In the genomic region with DNA sequence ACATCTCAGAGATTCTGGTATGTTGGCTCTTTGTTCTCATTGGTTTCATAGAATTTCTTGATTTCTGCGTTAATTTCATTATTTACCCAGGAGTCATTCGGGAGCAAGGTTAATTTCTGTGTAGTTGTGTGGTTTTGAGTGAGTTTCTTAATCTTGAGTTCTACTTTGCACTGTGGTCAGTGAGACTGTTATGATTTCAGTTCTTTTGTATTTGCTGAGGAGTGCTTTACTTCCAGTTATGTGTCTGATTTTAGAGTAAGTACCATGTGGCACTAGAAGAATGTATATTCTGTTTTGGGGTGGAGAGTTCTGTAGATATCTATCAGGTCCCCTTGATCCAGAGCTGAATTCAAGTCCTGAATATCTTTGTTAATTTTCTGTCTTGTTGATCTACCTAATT, we compare ENCODE assay signal across 36 cellular contexts.
"Had no signal": no experiment of that assay in that cellular context is flagged by ENCODE, and none has a peak within 500 bp of the region (broad histone marks: within the 10 kb centered on the region; RNA-seq: fewer than 3 reads in every experiment).

No MANE protein-coding gene starts in this region.

- H3K4me3 Mint-ChIP-seq: activated naive CD4-positive, alpha-beta T cell treated with anti-CD3 and anti-CD28 coated beads for 36 hours; activated naive CD8-positive, alpha-beta T cell; activated naive CD8-positive, alpha-beta T cell treated with anti-CD3 and anti-CD28 coated beads for 36 hours; activated naive CD8-positive, alpha-beta T cell treated with anti-CD3 and anti-CD28 coated beads, Interleukin-2, amount 10 ng/mL, durations not matched to agents 7 days and 5 days; activated naive CD8-positive, alpha-beta T cell treated with anti-CD3 and anti-CD28 coated beads, Interleukin-2, amount 50 U/mL, for 24 hours; activated T-cell treated with anti-CD3 and anti-CD28 coated beads, Interleukin-2, amount 50 U/mL, for 24 hours; activated T-cell treated with anti-CD3 and anti-CD28 coated beads, Interleukin-2, amount 50 U/mL, for 4 hours; activated T-cell treated with anti-CD3 and anti-CD28 coated beads, Interleukin-2, amount 50 U/mL, for 72 hours; activated T-helper 1 cell treated with anti-CD3 and anti-CD28 coated beads, Interleukin-12 subunit alpha, Interleukin-12 subunit beta, Interleukin-2, Interleukin-4 antibody, amounts not matched to agents 30 ng/mL and 10 ng/mL and 1 ng/mL, durations not matched to agents 14 hours and 24 hours and 36 hours; activated T-helper 17 cell treated with anti-CD3 and anti-CD28 coated beads, Interleukin-2, amount 50 U/mL, for 72 hours; brain; central memory CD8-positive, alpha-beta T cell had no signal

- H3K36me3 Mint-ChIP-seq: activated naive CD8-positive, alpha-beta T cell treated with anti-CD3 and anti-CD28 coated beads for 36 hours; activated naive CD8-positive, alpha-beta T cell treated with anti-CD3 and anti-CD28 coated beads, Interleukin-2, amount 10 ng/mL, durations not matched to agents 7 days and 5 days had no signal

- H3K4me1 Mint-ChIP-seq: activated naive CD8-positive, alpha-beta T cell treated with anti-CD3 and anti-CD28 coated beads for 36 hours; activated naive CD8-positive, alpha-beta T cell treated with anti-CD3 and anti-CD28 coated beads, Interleukin-2, amount 10 ng/mL, durations not matched to agents 7 days and 5 days; activated naive CD8-positive, alpha-beta T cell treated with anti-CD3 and anti-CD28 coated beads, Interleukin-2, amount 50 U/mL, for 24 hours; activated T-helper 17 cell treated with anti-CD3 and anti-CD28 coated beads, Interleukin-2, amount 50 U/mL, for 72 hours; brain; central memory CD8-positive, alpha-beta T cell had no signal

- H3K27me3 Mint-ChIP-seq: activated naive CD8-positive, alpha-beta T cell treated with anti-CD3 and anti-CD28 coated beads, Interleukin-2, amount 10 ng/mL, durations not matched to agents 7 days and 5 days; activated naive CD8-positive, alpha-beta T cell treated with anti-CD3 and anti-CD28 coated beads, Interleukin-2, amount 50 U/mL, for 24 hours; activated T-cell treated with anti-CD3 and anti-CD28 coated beads, Interleukin-2, amount 50 U/mL, for 24 hours; brain had no signal

- H3K9me3 ChIP-seq: adrenal gland, body of pancreas had no signal

- ATAC-seq: activated naive CD4-positive, alpha-beta T cell treated with anti-CD3 and anti-CD28 coated beads, Interleukin-2, amount 50 U/mL, for 72 hours; activated naive CD8-positive, alpha-beta T cell treated with anti-CD3 and anti-CD28 coated beads, Interleukin-2, amount 50 U/mL, for 24 hours; activated T-cell treated with anti-CD3 and anti-CD28 coated beads, Interleukin-2, amount 50 U/mL, for 4 hours; activated T-cell treated with anti-CD3 and anti-CD28 coated beads, Interleukin-2, amount 50 U/mL, for 72 hours; activated T-helper 17 cell treated with anti-CD3 and anti-CD28 coated beads, Interleukin-2, amount 50 U/mL, for 72 hours; body of pancreas had no signal

- H3K4me1 ChIP-seq: ascending aorta, body of pancreas, breast epithelium had no signal

- H3K27ac ChIP-seq: adrenal gland, ascending aorta, body of pancreas, brain microvascular endothelial cell, breast epithelium, cardiac muscle cell had no signal

- H3K27ac Mint-ChIP-seq: activated naive CD4-positive, alpha-beta T cell treated with anti-CD3 and anti-CD28 coated beads for 36 hours; activated naive CD4-positive, alpha-beta T cell treated with anti-CD3 and anti-CD28 coated beads, Interleukin-2, amount 50 U/mL, for 72 hours; activated naive CD8-positive, alpha-beta T cell; activated naive CD8-positive, alpha-beta T cell treated with anti-CD3 and anti-CD28 coated beads for 36 hours; activated naive CD8-positive, alpha-beta T cell treated with anti-CD3 and anti-CD28 coated beads, Interleukin-2, amount 10 ng/mL, durations not matched to agents 7 days and 5 days; activated naive CD8-positive, alpha-beta T cell treated with anti-CD3 and anti-CD28 coated beads, Interleukin-2, amount 50 U/mL, for 24 hours; activated T-cell treated with anti-CD3 and anti-CD28 coated beads, Interleukin-2, amount 50 U/mL, for 24 hours; activated T-cell treated with anti-CD3 and anti-CD28 coated beads, Interleukin-2, amount 50 U/mL, for 72 hours; activated T-helper 1 cell treated with anti-CD3 and anti-CD28 coated beads, Interleukin-12 subunit alpha, Interleukin-12 subunit beta, Interleukin-2, Interleukin-4 antibody, amounts not matched to agents 30 ng/mL and 10 ng/mL and 1 ng/mL, durations not matched to agents 14 hours and 24 hours and 36 hours; activated T-helper 17 cell treated with anti-CD3 and anti-CD28 coated beads, Interleukin-2, amount 50 U/mL, for 72 hours; activated T-helper 2 cell treated with anti-CD3 and anti-CD28 coated beads, Interferon-gamma antibody, Interleukin-2, Interleukin-4, amounts not matched to agents 10 μg/mL and 5 μg/mL and 100 μg/mL, durations not matched to agents 14 hours and 24 hours and 36 hours; brain had no signal

- DNase-seq: activated effector memory CD4-positive, alpha-beta T cell treated with anti-CD3 and anti-CD28 coated beads, Interleukin-2, amount 50 U/mL, for 16 hours; activated effector memory CD4-positive, alpha-beta T cell treated with Interleukin-2 at 50 U/mL for 16 hours; activated gamma-delta T cell; activated gamma-delta T cell treated with Interleukin-2 at 50 U/mL for 16 hours; activated naive CD4-positive, alpha-beta T cell; activated naive CD4-positive, alpha-beta T cell treated with anti-CD3 and anti-CD28 coated beads for 36 hours; activated naive CD4-positive, alpha-beta T cell treated with anti-CD3 and anti-CD28 coated beads, Interleukin-2, amount 50 U/mL, for 16 hours; activated naive CD4-positive, alpha-beta T cell treated with Interleukin-2 at 50 U/mL for 16 hours; activated naive CD8-positive, alpha-beta T cell treated with anti-CD3 and anti-CD28 coated beads for 36 hours; activated naive CD8-positive, alpha-beta T cell treated with anti-CD3 and anti-CD28 coated beads, Interleukin-2, amount 10 ng/mL, durations not matched to agents 7 days and 5 days; activated naive CD8-positive, alpha-beta T cell treated with anti-CD3 and anti-CD28 coated beads, Interleukin-2, amount 50 U/mL, for 24 hours; activated T-cell treated with anti-CD3 and anti-CD28 coated beads, Interleukin-2, amount 50 U/mL, for 1 hour; activated T-cell treated with anti-CD3 and anti-CD28 coated beads, Interleukin-2, amount 50 U/mL, for 24 hours; activated T-cell treated with anti-CD3 and anti-CD28 coated beads, Interleukin-2, amount 50 U/mL, for 4 hours; activated T-cell treated with anti-CD3 and anti-CD28 coated beads, Interleukin-2, amount 50 U/mL, for 48 hours; activated T-cell treated with anti-CD3 and anti-CD28 coated beads, Interleukin-2, amount 50 U/mL, for 72 hours; adrenal gland; amniotic stem cell; amygdala; anterior cingulate cortex; aorta; body of pancreas; brain microvascular endothelial cell; caudate nucleus; central memory CD4-positive, alpha-beta T cell; cerebellar nuclear complex had no signal

- H3K36me3 ChIP-seq: adrenal gland, ascending aorta, brain microvascular endothelial cell, breast epithelium, cardiac muscle cell had no signal

- H3K4me3 ChIP-seq: adrenal gland, ascending aorta, body of pancreas, breast epithelium, cardiac muscle cell had no signal

- H3K27me3 ChIP-seq: adrenal gland, ascending aorta, body of pancreas, brain microvascular endothelial cell, breast epithelium, cardiac muscle cell had no signal
